In genomic region chr18:9423648-9424047, GRCh38 we compare ENCODE assay signal across 8 cellular contexts. TPM values are rescaled to one million over a fixed set of nuclear protein-coding genes. Genes with fewer than 3 reads are reported as not detected.
DNase-seq lines count a peak whose midpoint lies in the region; ATAC-seq, FAIRE-seq and TF ChIP-seq lines count a peak whose summit lies in the region.
"Not testable (repeated sequence)": the region's sequence is repeated elsewhere in the genome, so short reads cannot be mapped to it uniquely, and the experiment has no call there.

No MANE protein-coding gene starts in this region.

- FAIRE-seq in keratinocyte (lab: Jason Lieb, UNC) = not testable (repeated sequence)

- H3K27me3 ChIP-seq in PC-9 (ENCODE audit: insufficient read depth, low read depth); colonic mucosa; esophagus muscularis mucosa; keratinocyte (ENCODE audit: control insufficient read depth, extremely low read depth, insufficient read depth, low read length); lung (ENCODE audit: control insufficient read depth, insufficient read depth); suprapubic skin; vagina: not testable (repeated sequence)

- H3K79me2 ChIP-seq in PC-9 (ENCODE audit: low read depth); keratinocyte (ENCODE audit: control insufficient read depth, insufficient read depth, low read length): not testable (repeated sequence)

- H3K4me1 ChIP-seq in PC-9 (replicated peaks; ENCODE audit: insufficient read depth) = peaks cover 17% of the 10 kb centered on the region
- not testable (repeated sequence) for H3K4me1 ChIP-seq in colonic mucosa; esophagus muscularis mucosa; lung (ENCODE audit: control insufficient read depth in 2 of 2, insufficient read depth in 2 of 2, low read length in 2 of 2); vagina
- H3K4me1 ChIP-seq in keratinocyte (ENCODE audit: control insufficient read depth, extremely low read depth, insufficient read depth, low read length) = peaks cover 13% of the 10 kb centered on the region
- peaks cover 17% of the 10 kb centered on the region for H3K4me1 ChIP-seq in suprapubic skin

- TF ChIP-seq CTCF in PC-9 (conservative IDR thresholded peaks at IDR 0.05); colonic mucosa (IDR thresholded peaks at IDR 0.05); esophagus muscularis mucosa (IDR thresholded peaks at IDR 0.05); keratinocyte (optimal IDR thresholded peaks at IDR 0.05 in 1 of 3, IDR thresholded peaks at IDR 0.05 in 1 of 3, conservative IDR thresholded peaks at IDR 0.05 in 1 of 3; ENCODE audit: extremely low read depth in 1 of 3, insufficient read depth in 2 of 3, low read length in 3 of 3); lung (IDR thresholded peaks at IDR 0.05; ENCODE audit: control extremely low read depth, extremely low read depth); osteocyte (IDR thresholded peaks at IDR 0.05); suprapubic skin (IDR thresholded peaks at IDR 0.05); vagina (IDR thresholded peaks at IDR 0.05): not testable (repeated sequence)

- not testable (repeated sequence) for H3K9me2 ChIP-seq in PC-9 (ENCODE audit: insufficient read depth)

- dilution Hi-C loops in keratinocyte (cut with MboI; ENCODE audit: extremely low pct_ligation_motif_present, low sequenced_read_pairs) = not testable (repeated sequence)

- H3K4me3 ChIP-seq in PC-9 = peak overlapping the region; percentile 8; the same call in 1 of the 2 replicates
- H3K4me3 ChIP-seq in colonic mucosa; esophagus muscularis mucosa; keratinocyte (ENCODE audit: control insufficient read depth in 2 of 3, extremely low read depth in 1 of 3, insufficient read depth in 2 of 3, low read depth in 1 of 3, low read length in 3 of 3); lung; suprapubic skin; vagina: not testable (repeated sequence)

- not testable (repeated sequence) for H3K27ac Mint-ChIP-seq in osteocyte (ENCODE audit: unreplicated experiment)

- BruUV-seq in PC-9 (replicated peaks; lab: Mats Ljungman, UMichigan) = not testable (repeated sequence)

- not testable (repeated sequence) for H3K4me3 Mint-ChIP-seq in osteocyte (ENCODE audit: unreplicated experiment)

- not testable (repeated sequence) for TF ChIP-seq EP300 in esophagus muscularis mucosa (IDR thresholded peaks at IDR 0.05); suprapubic skin (IDR thresholded peaks at IDR 0.05)

- not testable (repeated sequence) for H3K9me3 ChIP-seq in PC-9 (ENCODE audit: insufficient read depth, low read depth); colonic mucosa; esophagus muscularis mucosa; keratinocyte (ENCODE audit: control insufficient read depth, low read depth, low read length); lung (ENCODE audit: control insufficient read depth in 2 of 2, insufficient read depth in 1 of 2, low read length in 1 of 2); suprapubic skin; vagina

- H3K4me2 ChIP-seq in PC-9 (peak overlapping the region; percentile 51; the same call in 1 of the 2 replicates), keratinocyte (ENCODE audit: control insufficient read depth, extremely low read depth, insufficient read depth, low read depth, low read length) (peak overlapping the region; percentile 30)

- H3K4me1 Mint-ChIP-seq in osteocyte (ENCODE audit: unreplicated experiment) = not testable (repeated sequence)

- H4K20me1 ChIP-seq in PC-9 (ENCODE audit: insufficient read depth); keratinocyte (ENCODE audit: control insufficient read depth, extremely low read depth, insufficient read depth, low read length): not testable (repeated sequence)

- DNase-seq in PC-9; colonic mucosa; keratinocyte (ENCODE audit: low read depth, low spot score); suprapubic skin (ENCODE audit: low spot score in 2 of 2): not testable (repeated sequence)
- DNase-seq in esophagus muscularis mucosa (ENCODE audit: extremely low spot score) = peak; percentile 10
- peak; percentile 3 for DNase-seq in lung (ENCODE audit: low spot score)
- DNase-seq in osteocyte (ENCODE audit: extremely low spot score, unreplicated experiment) = peak; percentile 7
- peak in 1 of 2 donors; percentile 42 for DNase-seq in vagina (ENCODE audit: extremely low spot score in 2 of 2)

- H3K9ac ChIP-seq in colonic mucosa (ENCODE audit: low read depth in 2 of 2, low read length in 2 of 2) = not testable (repeated sequence)
- peak overlapping the region; percentile 55 for H3K9ac ChIP-seq in keratinocyte (ENCODE audit: control insufficient read depth, extremely low read depth, insufficient read depth, low read length)

- H3K27ac ChIP-seq in PC-9 = peak overlapping the region; percentile 93
- peak overlapping the region; percentile 47 for H3K27ac ChIP-seq in colonic mucosa
- not testable (repeated sequence) for H3K27ac ChIP-seq in esophagus muscularis mucosa (replicated peaks in 1 of 4); lung (ENCODE audit: low read depth in 1 of 2, low read length in 1 of 2)
- peak overlapping the region; percentile 88 for H3K27ac ChIP-seq in keratinocyte (ENCODE audit: control insufficient read depth, insufficient read depth, low read length)
- H3K27ac ChIP-seq in suprapubic skin = peak overlapping the region; percentile 78
- H3K27ac ChIP-seq in vagina = peak overlapping the region; percentile 62

- not testable (repeated sequence) for H3K9me1 ChIP-seq in keratinocyte (ENCODE audit: control insufficient read depth, extremely low read depth, insufficient read depth, low read length)

- CTCF ChIA-PET in PC-9 (lab: Charles Lee) = not testable (repeated sequence)

- H2AFZ ChIP-seq in PC-9 = peak overlapping the region; percentile 45; the same call in 1 of the 2 replicates
- H2AFZ ChIP-seq in keratinocyte (ENCODE audit: control insufficient read depth, low read length) = peak overlapping the region; percentile 46

- ATAC-seq in lung (ENCODE audit: insufficient read depth, low FRiP score) = not testable (repeated sequence)

- not testable (repeated sequence) for H3K27me3 Mint-ChIP-seq in osteocyte (ENCODE audit: unreplicated experiment)

- H3K9me3 Mint-ChIP-seq in osteocyte (ENCODE audit: unreplicated experiment) = not testable (repeated sequence)

- peaks cover 11% of the 10 kb centered on the region; the same call in 1 of the 2 replicates for H3F3A ChIP-seq in PC-9 (ENCODE audit: insufficient read depth, low read depth)

- H3K36me3 Mint-ChIP-seq in osteocyte (ENCODE audit: unreplicated experiment) = not testable (repeated sequence)

- intact Hi-C loops in PC-9 (cut with micrococcal nuclease; ENCODE audit: unreplicated experiment) (loop anchor here (2.0 kb wide), 1 partner anchor 91 kb away; no protein-coding TSS in a partner anchor), vagina (cut with DNase I) (loop anchor here (5.0 kb wide), 1 partner anchor 1249 kb away; no protein-coding TSS in a partner anchor)
- intact Hi-C loops in colonic mucosa (cut with DNase I); esophagus muscularis mucosa (cut with DNase I): not testable (repeated sequence)

- not testable (repeated sequence) for TF ChIP-seq POLR2A in esophagus muscularis mucosa (IDR thresholded peaks at IDR 0.05; ENCODE audit: low read depth); suprapubic skin (IDR thresholded peaks at IDR 0.05); vagina (IDR thresholded peaks at IDR 0.05)

- POLR2A ChIA-PET in PC-9 (lab: Charles Lee; ENCODE audit: unreplicated experiment) = not testable (repeated sequence)

- not testable (repeated sequence) for H3K36me3 ChIP-seq in PC-9 (ENCODE audit: low read depth); colonic mucosa; esophagus muscularis mucosa; keratinocyte (ENCODE audit: control insufficient read depth in 2 of 2, extremely low read depth in 1 of 2, insufficient read depth in 2 of 2, low read length in 2 of 2); lung (ENCODE audit: control insufficient read depth in 2 of 2, insufficient read depth in 2 of 2, low read length in 2 of 2); suprapubic skin; vagina

- 97% methylated on average over 1 of the region's 1 CpG for WGBS in esophagus muscularis mucosa
- 93 to 96% methylated on average over 1 of the region's 1 CpG for WGBS in lung, 2 donors
- 92% methylated on average over 1 of the region's 1 CpG for WGBS in suprapubic skin

RNA-seq across cellular contexts. Expression of gene RALBP1, which starts 51.7 kb away (rescaled TPM):
- 91.3 and 95.0 TPM in 2 replicates for total RNA-seq in PC-9 (2021)
- 10 to 100 TPM; 59.1 to 64.9 TPM for total RNA-seq in colonic mucosa
- total RNA-seq in esophagus muscularis mucosa = 100 to 1,000 TPM; 103 to 164 (median 115) TPM
- 47.6 to 49.8 TPM (median 48.1 TPM) in 3 replicates for polyA plus RNA-seq in keratinocyte
- polyA plus RNA-seq in keratinocyte (2011; ENCODE audit: low read depth) = 155 TPM
- 51.1 and 56.1 TPM in 2 replicates for polyA plus RNA-seq in keratinocyte (2011; cell fraction: cytosol; rRNA removed)
- polyA plus RNA-seq in keratinocyte (2011; cell fraction: nucleus; rRNA removed) = 34.1 and 36.4 TPM in 2 replicates
- 48.4 and 56.6 TPM in 2 replicates for polyA plus RNA-seq in keratinocyte (2012; ENCODE audit: low replicate concordance)
- polyA minus RNA-seq in keratinocyte = 28.2 to 47.3 TPM (median 44.7 TPM) in 3 replicates
- polyA minus RNA-seq in keratinocyte (2011; cell fraction: cytosol; rRNA and poly(A)+ RNA removed) = 59.5 TPM
- polyA minus RNA-seq in keratinocyte (2011; cell fraction: nucleus; rRNA and poly(A)+ RNA removed) = 16.9 and 28.2 TPM in 2 replicates
- total RNA-seq in lung = 10 to 100 TPM; 38.0 to 58.2 TPM
- polyA plus RNA-seq in lung = 10 to 100 TPM; 19.8 to 28.9 TPM
- total RNA-seq in osteocyte = 48.3 and 50.9 TPM in 2 replicates
- total RNA-seq in suprapubic skin = 100 to 1,000 TPM; 168 to 213 (median 178) TPM
- 65.6 TPM for total RNA-seq in vagina
